8 cellular contexts compared by ENCODE assay signal in the genomic region with DNA sequence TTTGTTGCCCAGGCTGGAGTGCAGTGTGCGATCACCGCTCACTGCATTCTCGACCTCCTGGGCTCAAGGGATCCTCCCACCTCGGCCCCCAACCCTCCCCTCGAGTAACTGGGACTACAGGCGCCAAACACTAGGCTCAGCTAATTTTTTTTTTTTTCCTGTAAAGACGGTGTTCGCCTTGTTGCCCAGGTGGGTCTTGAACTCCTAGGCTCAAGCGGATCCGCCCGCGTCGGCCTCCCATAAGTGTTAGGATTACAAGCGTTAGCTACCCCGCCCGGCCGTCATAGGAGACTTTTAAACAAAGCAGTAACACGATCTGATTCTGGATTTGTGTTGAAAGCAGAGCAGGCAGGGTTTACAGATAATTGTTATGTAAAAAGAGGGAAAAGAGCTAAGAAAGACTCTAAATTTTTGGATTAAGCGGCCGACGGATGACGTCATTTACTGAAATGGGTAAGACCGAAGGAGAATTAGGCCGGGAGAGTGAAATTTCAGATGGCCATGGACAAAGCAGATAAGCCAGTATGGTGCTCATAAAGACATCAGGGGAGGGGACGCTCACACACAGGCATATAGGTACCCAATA. TPM values are rescaled to one million over a fixed set of nuclear protein-coding genes. Genes with fewer than 3 reads are reported as not detected.
DNase-seq lines count a peak whose midpoint lies in the region; ATAC-seq, FAIRE-seq and TF ChIP-seq lines count a peak whose summit lies in the region.

No MANE protein-coding gene starts in this region.

- no peaks in the 10 kb centered on the region for H3K9me3 ChIP-seq in tibial nerve

- TF ChIP-seq POLR2A in tibial nerve (IDR thresholded peaks at IDR 0.05): no peak

- H3K4me1 ChIP-seq in tibial nerve: peaks cover 4 to 74% (median 36%) of the 10 kb centered on the region in 4 donors

- peak overlapping the region; percentile 77 to 96 (median 90) for H3K4me3 ChIP-seq in tibial nerve

- no peak for TF ChIP-seq EP300 in tibial nerve (IDR thresholded peaks at IDR 0.05)

- no peaks in the 10 kb centered on the region for H3K27me3 ChIP-seq in tibial nerve

- H3K27ac ChIP-seq in epithelial cell of prostate (peak overlapping the region; percentile 99), tibial nerve (peak overlapping the region; percentile 96 to 100 (median 97))

- peak; percentile 12 for FAIRE-seq in GM18507 (lab: Jason Lieb, UNC)

- peak; percentile 8 for ATAC-seq in HG02610 (IDR thresholded peaks at IDR 0.05; ENCODE audit: unreplicated experiment)

- DNase-seq in GM18507 (ENCODE audit: extremely low spot score, insufficient read length, low read depth) (no peak), NCI-H1436 (lab: John Stamatoyannopoulos, UW) (peak; percentile 68), epithelial cell of prostate (ENCODE audit: low read depth, low spot score) (no peak), myocyte (ENCODE audit: low read depth) (peak; percentile 80), tibial nerve (ENCODE audit: low spot score in 2 of 2) (peak in 1 of 2 donors; percentile 23), GDM1 (lab: John Stamatoyannopoulos, UW) (no peak)
- DNase-seq in activated CD4-positive, alpha-beta T cell treated with anti-CD3 and anti-CD28 coated beads, Interleukin-2, amount 50 U/mL, for 48 hours: peak; percentile 31 to 40

- TF ChIP-seq CTCF in tibial nerve (IDR thresholded peaks at IDR 0.05): no peak

- WGBS in tibial nerve, 2 donors: 1% methylated on average over 25 of the region's 25 CpGs

- no peaks in the 10 kb centered on the region for H3K36me3 ChIP-seq in tibial nerve

RNA-seq across cellular contexts. Expression of gene TSTD2, which starts 0.7 kb away (rescaled TPM):
- 20.2 and 20.5 TPM in 2 replicates for total RNA-seq in myocyte
- polyA plus RNA-seq in myocyte (2012): 14.3 TPM
- total RNA-seq in tibial nerve: 10 to 100 TPM; 14.0 to 54.1 (median 23.6) TPM

RNA-seq across cellular contexts. Expression of gene NCBP1, which starts 1.1 kb away (rescaled TPM):
- total RNA-seq in myocyte (37.4 and 39.3 TPM in 2 replicates), tibial nerve (10 to 100 TPM; 18.6 to 38.4 (median 24.4) TPM)
- 15.8 TPM for polyA plus RNA-seq in myocyte (2012)

Comparison
In these comparisons a context has a peak if more than half of its experiments do, and no peak if none do; other contexts are left out.
1. DNase-seq: peak in NCI-H1436 (single experiment), activated CD4-positive, alpha-beta T cell treated with anti-CD3 and anti-CD28 coated beads, Interleukin-2, amount 50 U/mL, for 48 hours (2 of 2) and myocyte (single experiment); none in GM18507 (single experiment), epithelial cell of prostate (single experiment) and GDM1 (single experiment).